In the genomic region with DNA sequence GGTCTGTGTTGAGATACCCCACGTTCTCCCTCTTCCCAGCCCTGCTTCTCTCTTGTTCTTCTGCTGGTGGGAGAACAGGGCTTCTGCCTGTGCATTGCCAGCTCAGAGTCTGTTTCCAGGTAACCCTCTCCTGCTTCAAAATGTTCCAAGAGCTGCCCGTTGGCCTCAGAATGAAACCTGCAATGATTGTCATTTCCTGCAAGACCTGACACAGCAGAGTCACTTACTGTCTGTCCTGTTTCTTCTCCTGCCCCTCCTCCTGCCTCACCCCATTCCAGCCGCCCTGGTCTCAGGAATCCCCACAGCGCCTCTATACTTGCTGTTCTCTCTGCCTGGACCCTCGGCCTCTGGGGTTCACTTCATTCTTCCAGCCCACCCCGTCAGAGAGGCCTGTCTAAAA, we compare ENCODE assay signal across 18 cellular contexts.
DNase-seq lines count a peak whose midpoint lies in the region; ATAC-seq, FAIRE-seq and TF ChIP-seq lines count a peak whose summit lies in the region.
"Had no signal": no experiment of that assay in that cellular context is flagged by ENCODE, and none has a peak within 500 bp of the region (broad histone marks: within the 10 kb centered on the region; RNA-seq: fewer than 3 reads in every experiment).

No MANE protein-coding gene starts in this region.

- H2AFZ ChIP-seq in K562 (ENCODE audit: low read depth, low read length) = peak overlapping the region; percentile 43

- no peak overlapping the region; a peak in 1 of 4 replicates for H3K9ac ChIP-seq in K562 (ENCODE audit: insufficient read depth in 1 of 2, low read depth in 2 of 2, low read length in 2 of 2)

- H3K9me3 ChIP-seq in K562 (replicated peaks; ENCODE audit: control insufficient read depth, insufficient read depth, low read depth, low read length) (no peaks in the 10 kb centered on the region), testis (no peaks in the 10 kb centered on the region)
- H3K9me3 ChIP-seq: HAP-1, MG63, Peyer's patch had no signal

- H3K27me3 Mint-ChIP-seq in activated T-cell treated with anti-CD3 and anti-CD28 coated beads, Interleukin-2, amount 50 U/mL, for 72 hours (ENCODE audit: low read depth) = peaks cover 30% of the 10 kb centered on the region
- peaks cover 28% of the 10 kb centered on the region for H3K27me3 Mint-ChIP-seq in activated T-cell treated with anti-CD3 and anti-CD28 coated beads, Interleukin-2, amount 50 U/mL, for 24 hours
- peaks cover 3% of the 10 kb centered on the region for H3K27me3 Mint-ChIP-seq in type B pancreatic cell

- H3K4me3 Mint-ChIP-seq in activated T-cell treated with anti-CD3 and anti-CD28 coated beads, Interleukin-2, amount 50 U/mL, for 72 hours = peak overlapping the region; percentile 48 to 67
- no peak overlapping the region for H3K4me3 Mint-ChIP-seq in activated T-cell treated with anti-CD3 and anti-CD28 coated beads, Interleukin-2, amount 50 U/mL, for 24 hours
- H3K4me3 Mint-ChIP-seq in type B pancreatic cell = peak overlapping the region; percentile 29

- no peaks in the 10 kb centered on the region for H3K9me1 ChIP-seq in K562 (ENCODE audit: control insufficient read depth, insufficient read depth, low read length)

- H3K79me2 ChIP-seq in K562 (ENCODE audit: control insufficient read depth, insufficient read depth, low read length) = no peaks in the 10 kb centered on the region

- H3K27me3 ChIP-seq in K562 (ENCODE audit: control insufficient read depth in 2 of 2, insufficient read depth in 2 of 2, low read length in 2 of 2) = peaks cover 12 to 20% of the 10 kb centered on the region in 2 experiments; a peak in 4 of 5 replicates
- H3K27me3 ChIP-seq in testis = no peaks in the 10 kb centered on the region
- H3K27me3 ChIP-seq: MG63, Peyer's patch had no signal

- H3K4me1 ChIP-seq in K562 (replicated peaks in 1 of 2; ENCODE audit: control insufficient read depth in 2 of 2, insufficient read depth in 2 of 2, low read length in 2 of 2) = 0 out of 5 replicates have a peak, but pooled peaks cover 0 to 2% of the 10 kb centered on the region in 2 experiments
- H3K4me1 ChIP-seq in testis = no peaks in the 10 kb centered on the region

- DNase-seq in activated T-cell treated with anti-CD3 and anti-CD28 coated beads, Interleukin-2, amount 50 U/mL, for 72 hours = peak in 1 of 2 donors; percentile 31
- DNase-seq in activated T-cell treated with anti-CD3 and anti-CD28 coated beads, Interleukin-2, amount 50 U/mL, for 24 hours = no peak
- DNase-seq in GM12892 (ENCODE audit: insufficient read length) (no peak), K562 (ENCODE audit: extremely low read depth in 1 of 4, low spot score in 3 of 4) (no peak), type B pancreatic cell (ENCODE audit: extremely low spot score, unreplicated experiment) (no peak), testis (no peak)
- DNase-seq in stimulated activated CD4-positive, alpha-beta T cell treated with anti-CD3 and anti-CD28 coated beads, Interleukin-4, amount 100 ng/mL, for 4 hours = no peak
- DNase-seq: DND-41, GDM1, Karpas-422, MG63, NCI-H1092, NCI-H146, NCI-H524, Peyer's patch, SHP77 had no signal

- TF ChIP-seq EP300 in K562 (IDR thresholded peaks at IDR 0.05; ENCODE audit: low read length) = no peak

- peak; percentile 14 to 56 for ATAC-seq in activated T-cell treated with anti-CD3 and anti-CD28 coated beads, Interleukin-2, amount 50 U/mL, for 72 hours (replicated peaks in 1 of 2)
- peak; percentile 70 for ATAC-seq in K562

- intact Hi-C loops in K562 (cut with micrococcal nuclease) = no loop called here
- intact Hi-C loops in testis (cut with DNase I; ENCODE audit: low total_unique reads) = no loop called here

- no peak overlapping the region for H3K27ac ChIP-seq in K562 (ENCODE audit: extremely low read depth, low read depth, low read length)
- H3K27ac ChIP-seq in testis = no peak overlapping the region
- H3K27ac ChIP-seq: C4-2B, Peyer's patch had no signal

- 11% methylated on average over 6 of the region's 6 CpGs for WGBS in K562 (ENCODE audit: insufficient coverage, low coverage, missing lambda C conversion rate)
- WGBS in testis, 2 donors = 86 to 91% methylated on average over 6 of the region's 6 CpGs

- POLR2A ChIA-PET in K562 (lab: Yijun Ruan, JAX) = interaction anchor here (0.9 kb wide), 1 partner anchor 8 kb away, joined by 3 read pairs; no protein-coding TSS in a partner anchor

- in situ Hi-C loops in K562 (cut with MboI) = no loop called here

- peaks cover 55% of the 10 kb centered on the region for H3K4me1 Mint-ChIP-seq in activated T-cell treated with anti-CD3 and anti-CD28 coated beads, Interleukin-2, amount 50 U/mL, for 72 hours (ENCODE audit: low read depth)
- peaks cover 32% of the 10 kb centered on the region for H3K4me1 Mint-ChIP-seq in activated T-cell treated with anti-CD3 and anti-CD28 coated beads, Interleukin-2, amount 50 U/mL, for 24 hours (ENCODE audit: low read depth)
- no peaks in the 10 kb centered on the region for H3K4me1 Mint-ChIP-seq in type B pancreatic cell (ENCODE audit: unreplicated experiment)

- no peaks in the 10 kb centered on the region for H3K36me3 ChIP-seq in K562 (ENCODE audit: control insufficient read depth, insufficient read depth, low read length)
- H3K36me3 ChIP-seq in testis (ENCODE audit: low read depth, missing control alignments) = no peaks in the 10 kb centered on the region
- H3K36me3 ChIP-seq: HAP-1, MG63, Peyer's patch had no signal

- no TSS peak for BruUV-seq in K562 (replicated peaks; lab: Mats Ljungman, UMichigan)

- H3K4me2 ChIP-seq in K562 (ENCODE audit: insufficient read depth, low read length) = no peak overlapping the region

- FAIRE-seq in GM12892 (lab: Jason Lieb, UNC) (peak; percentile 56), K562 (lab: Jason Lieb, UNC) (no peak)

- CTCF ChIA-PET in K562 (lab: Yijun Ruan, JAX; ENCODE audit: low intra/inter-chr PET ratio) = no interaction called here

- peak overlapping the region; percentile 17 for H3K27ac Mint-ChIP-seq in activated T-cell treated with anti-CD3 and anti-CD28 coated beads, Interleukin-2, amount 50 U/mL, for 72 hours
- H3K27ac Mint-ChIP-seq in activated T-cell treated with anti-CD3 and anti-CD28 coated beads, Interleukin-2, amount 50 U/mL, for 24 hours = no peak overlapping the region
- H3K27ac Mint-ChIP-seq in type B pancreatic cell = peak overlapping the region; percentile 93

- H4K20me1 ChIP-seq in K562 (replicated peaks; ENCODE audit: control insufficient read depth, insufficient read depth, low read length) = no peaks in the 10 kb centered on the region

- no peaks in the 10 kb centered on the region for H3K9me3 Mint-ChIP-seq in activated T-cell treated with anti-CD3 and anti-CD28 coated beads, Interleukin-2, amount 50 U/mL, for 72 hours
- no peaks in the 10 kb centered on the region for H3K9me3 Mint-ChIP-seq in activated T-cell treated with anti-CD3 and anti-CD28 coated beads, Interleukin-2, amount 50 U/mL, for 24 hours
- H3K9me3 Mint-ChIP-seq in type B pancreatic cell = no peaks in the 10 kb centered on the region

- no peak for TF ChIP-seq CTCF in K562 (IDR thresholded peaks at IDR 0.05 in 2 of 3, conservative IDR thresholded peaks at IDR 0.05 in 1 of 3; ENCODE audit: insufficient read depth in 2 of 3, low read depth in 1 of 3, low read length in 3 of 3)
- TF ChIP-seq CTCF in type B pancreatic cell (conservative IDR thresholded peaks at IDR 0.05) = no peak
- TF ChIP-seq CTCF in testis (IDR thresholded peaks at IDR 0.05) = no peak

- no peaks in the 10 kb centered on the region for H3K36me3 Mint-ChIP-seq in activated T-cell treated with anti-CD3 and anti-CD28 coated beads, Interleukin-2, amount 50 U/mL, for 72 hours (ENCODE audit: insufficient read depth in 2 of 2)
- no peaks in the 10 kb centered on the region for H3K36me3 Mint-ChIP-seq in activated T-cell treated with anti-CD3 and anti-CD28 coated beads, Interleukin-2, amount 50 U/mL, for 24 hours (ENCODE audit: low read depth)
- H3K36me3 Mint-ChIP-seq in type B pancreatic cell = no peaks in the 10 kb centered on the region

- H3K4me3 ChIP-seq in K562 (no peak overlapping the region), testis (no peak overlapping the region)
- H3K4me3 ChIP-seq: HAP-1, MG63, Peyer's patch had no signal

- TF ChIP-seq RAD21 in K562 (CRISPR knock-in tag; conservative IDR thresholded peaks at IDR 0.05 in 1 of 2, IDR thresholded peaks at IDR 0.05 in 1 of 2) = no peak

- no peak for TF ChIP-seq POLR2A in GM12892 (IDR thresholded peaks at IDR 0.05; ENCODE audit: low read depth, low read length)
- TF ChIP-seq POLR2A in K562 (conservative IDR thresholded peaks at IDR 0.05) = no peak
- no peak for TF ChIP-seq POLR2A in testis (IDR thresholded peaks at IDR 0.05)

TF ChIP-seq in K562, 482 proteins besides CTCF, POLR2A, EP300 and RAD21 (continues in another document):
- TF ChIP-seq KLF6 (CRISPR knock-in tag; IDR thresholded peaks at IDR 0.05; ENCODE audit: borderline replicate concordance) (no peak), ARNT (IDR thresholded peaks at IDR 0.05) (no peak), SMAD2 (IDR thresholded peaks at IDR 0.05; ENCODE audit: low read depth, low read length) (no peak), CBX5 (IDR thresholded peaks at IDR 0.05; ENCODE audit: borderline replicate concordance, low read depth) (no peak), SIN3A (IDR thresholded peaks at IDR 0.05; ENCODE audit: borderline replicate concordance in 2 of 2, control insufficient read depth in 1 of 2, low read depth in 2 of 2, low read length in 2 of 2) (no peak)
- TF ChIP-seq, protein P1, sequence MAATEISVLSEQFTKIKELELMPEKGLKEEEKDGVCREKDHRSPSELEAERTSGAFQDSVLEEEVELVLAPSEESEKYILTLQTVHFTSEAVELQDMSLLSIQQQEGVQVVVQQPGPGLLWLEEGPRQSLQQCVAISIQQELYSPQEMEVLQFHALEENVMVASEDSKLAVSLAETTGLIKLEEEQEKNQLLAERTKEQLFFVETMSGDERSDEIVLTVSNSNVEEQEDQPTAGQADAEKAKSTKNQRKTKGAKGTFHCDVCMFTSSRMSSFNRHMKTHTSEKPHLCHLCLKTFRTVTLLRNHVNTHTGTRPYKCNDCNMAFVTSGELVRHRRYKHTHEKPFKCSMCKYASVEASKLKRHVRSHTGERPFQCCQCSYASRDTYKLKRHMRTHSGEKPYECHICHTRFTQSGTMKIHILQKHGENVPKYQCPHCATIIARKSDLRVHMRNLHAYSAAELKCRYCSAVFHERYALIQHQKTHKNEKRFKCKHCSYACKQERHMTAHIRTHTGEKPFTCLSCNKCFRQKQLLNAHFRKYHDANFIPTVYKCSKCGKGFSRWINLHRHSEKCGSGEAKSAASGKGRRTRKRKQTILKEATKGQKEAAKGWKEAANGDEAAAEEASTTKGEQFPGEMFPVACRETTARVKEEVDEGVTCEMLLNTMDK (IDR thresholded peaks at IDR 0.05; ENCODE audit: borderline replicate concordance, insufficient read depth, low read depth, low read length, poor library complexity, severe bottlenecking) = no peak
